ENCODE assay signal across 17 cellular contexts in genomic region chr2:160920061-160920460, GRCh38.
DNase-seq lines count a peak whose midpoint lies in the region; ATAC-seq and TF ChIP-seq lines count a peak whose summit lies in the region.
"Had no signal": no experiment of that assay in that cellular context is flagged by ENCODE, and none has a peak within 500 bp of the region (broad histone marks: within the 10 kb centered on the region; RNA-seq: fewer than 3 reads in every experiment).

No MANE protein-coding gene starts in this region.

- CTCF ChIA-PET in AG04450 (lab: Charles Lee), result no interaction called here

- peaks cover 0 to 9% (median 5%) of the 10 kb centered on the region in 5 experiments for H3K9me3 Mint-ChIP-seq in brain
- peaks cover 7% of the 10 kb centered on the region for H3K9me3 Mint-ChIP-seq in mesothelial cell of epicardium
- H3K9me3 Mint-ChIP-seq: CD4-positive, alpha-beta T cell; central memory CD8-positive, alpha-beta T cell; effector memory CD8-positive, alpha-beta T cell had no signal

- H3K4me3 Mint-ChIP-seq in brain (no peak overlapping the region), mesothelial cell of epicardium (no peak overlapping the region)
- H3K4me3 Mint-ChIP-seq: CD4-positive, alpha-beta T cell; central memory CD8-positive, alpha-beta T cell; effector memory CD8-positive, alpha-beta T cell had no signal

- H3K4me1 Mint-ChIP-seq in brain (peaks cover 21% of the 10 kb centered on the region), mesothelial cell of epicardium (peaks cover 27% of the 10 kb centered on the region)
- H3K4me1 Mint-ChIP-seq: central memory CD8-positive, alpha-beta T cell had no signal

- intact Hi-C loops in ascending aorta (cut with DNase I), result no loop called here

- H3K27me3 ChIP-seq in AG04450 (ENCODE audit: control insufficient read depth, insufficient read depth, low read length) (no peaks in the 10 kb centered on the region), skeletal muscle tissue (ENCODE audit: control insufficient read depth in 3 of 3, insufficient read depth in 3 of 3, low read length in 3 of 3) (no peaks in the 10 kb centered on the region), ascending aorta (no peaks in the 10 kb centered on the region)
- H3K27me3 ChIP-seq: thyroid gland had no signal

- POLR2A ChIA-PET in AG04450 (lab: Yijun Ruan, JAX), result no interaction called here

- H3K9ac ChIP-seq in skeletal muscle tissue (ENCODE audit: low read depth in 1 of 3, low read length in 3 of 3), result no peak overlapping the region

- H3K4me1 ChIP-seq in skeletal muscle tissue (ENCODE audit: control insufficient read depth in 3 of 3, insufficient read depth in 3 of 3, low read length in 3 of 3) (peaks cover 3 to 4% (median 3%) of the 10 kb centered on the region in 3 donors), ascending aorta (peaks cover 2 to 5% of the 10 kb centered on the region in 2 donors)

- ATAC-seq in HG03520 (IDR thresholded peaks at IDR 0.05; ENCODE audit: unreplicated experiment), result no peak
- ATAC-seq: effector memory CD8-positive, alpha-beta T cell had no signal

- TF ChIP-seq CTCF in AG04450 (IDR thresholded peaks at IDR 0.05; ENCODE audit: low read depth, low read length), result no peak
- TF ChIP-seq CTCF in brain (conservative IDR thresholded peaks at IDR 0.05), result no peak
- TF ChIP-seq CTCF in mesothelial cell of epicardium (IDR thresholded peaks at IDR 0.05; ENCODE audit: unreplicated experiment), result no peak
- TF ChIP-seq CTCF in ascending aorta (IDR thresholded peaks at IDR 0.05), result no peak

- H3K27ac Mint-ChIP-seq in brain (peak overlapping the region in 3 of 5 experiments; percentile 75 to 83 (median 78)), mesothelial cell of epicardium (peak overlapping the region; percentile 88)
- H3K27ac Mint-ChIP-seq: CD4-positive, alpha-beta T cell; effector memory CD8-positive, alpha-beta T cell had no signal

- no peaks in the 10 kb centered on the region for H3K36me3 Mint-ChIP-seq in brain
- H3K36me3 Mint-ChIP-seq in mesothelial cell of epicardium, result no peaks in the 10 kb centered on the region

- H3K36me3 ChIP-seq in skeletal muscle tissue (ENCODE audit: control insufficient read depth in 3 of 3, insufficient read depth in 3 of 3, low read length in 3 of 3), result no peaks in the 10 kb centered on the region
- H3K36me3 ChIP-seq in ascending aorta, result no peaks in the 10 kb centered on the region
- H3K36me3 ChIP-seq: thyroid gland had no signal

- peaks cover 7% of the 10 kb centered on the region for H3K27me3 Mint-ChIP-seq in brain
- H3K27me3 Mint-ChIP-seq in mesothelial cell of epicardium (ENCODE audit: low read depth), result no peaks in the 10 kb centered on the region
- H3K27me3 Mint-ChIP-seq: CD4-positive, alpha-beta T cell had no signal

- H3K4me3 ChIP-seq in AG04450 (ENCODE audit: low read depth, low read length) (no peak overlapping the region), skeletal muscle tissue (ENCODE audit: low read length in 3 of 3) (no peak overlapping the region), ascending aorta (no peak overlapping the region)
- H3K4me3 ChIP-seq: thyroid gland had no signal

- DNase-seq in AG04450 (ENCODE audit: low read depth, low spot score), result no peak
- no peak for DNase-seq in mesothelial cell of epicardium (ENCODE audit: low spot score in 2 of 2, unreplicated experiment in 2 of 2)
- DNase-seq in NCI-H1105 (lab: John Stamatoyannopoulos, UW), result no peak
- no peak for DNase-seq in GDM1 (lab: John Stamatoyannopoulos, UW)
- no peak for DNase-seq in ascending aorta (ENCODE audit: low spot score in 2 of 2)
- DNase-seq: activated CD4-positive, CD25-positive, alpha-beta regulatory T cell treated with anti-CD3 and anti-CD28 coated beads, Interleukin-2, amount 50 U/mL, for 72 hours; activated effector memory CD4-positive, alpha-beta T cell treated with Interleukin-2 at 50 U/mL for 16 hours; CD4-positive, alpha-beta T cell; DMS53; effector memory CD8-positive, alpha-beta T cell; NCI-H1436; NCI-H2171 had no signal

- H3K27ac ChIP-seq in AG04450 (ENCODE audit: low read depth, low read length) (peak overlapping the region; percentile 90), skeletal muscle tissue (ENCODE audit: low read depth, low read length) (peak overlapping the region; percentile 7), ascending aorta (no peak overlapping the region)
- H3K27ac ChIP-seq: thyroid gland had no signal

- H3K9me3 ChIP-seq in AG04450 (ENCODE audit: control insufficient read depth, insufficient read depth, low read length) (no peaks in the 10 kb centered on the region), skeletal muscle tissue (ENCODE audit: control insufficient read depth in 3 of 3, low read length in 3 of 3) (no peaks in the 10 kb centered on the region), ascending aorta (no peaks in the 10 kb centered on the region)
- H3K9me3 ChIP-seq: thyroid gland had no signal

Comparison
In these comparisons a context has a peak if more than half of its experiments do, and no peak if none do; other contexts are left out.
1. H3K27ac ChIP-seq: peak in AG04450 (single experiment) and skeletal muscle tissue (single experiment); none in ascending aorta (0 of 2).